In genomic region chr13:91127995-91128394, GRCh38 we compare ENCODE assay signal across 29 cellular contexts.
"Had no signal": no experiment of that assay in that cellular context is flagged by ENCODE, and none has a peak within 500 bp of the region (broad histone marks: within the 10 kb centered on the region; RNA-seq: fewer than 3 reads in every experiment).

No MANE protein-coding gene starts in this region.

- H3K4me1 ChIP-seq: body of pancreas, colonic mucosa had no signal

- H3K27ac Mint-ChIP-seq: activated CD4-positive, alpha-beta memory T cell treated with anti-CD3 and anti-CD28 coated beads, Interleukin-2, amount 10 ng/mL, durations not matched to agents 7 days and 5 days; activated CD4-positive, alpha-beta T cell treated with anti-CD3 and anti-CD28 coated beads, Interleukin-2, amount 10 ng/mL, durations not matched to agents 7 days and 5 days; activated naive CD4-positive, alpha-beta T cell treated with anti-CD3 and anti-CD28 coated beads for 36 hours; activated naive CD4-positive, alpha-beta T cell treated with anti-CD3 and anti-CD28 coated beads, Interleukin-2, amount 50 U/mL, for 24 hours; activated naive CD8-positive, alpha-beta T cell treated with anti-CD3 and anti-CD28 coated beads for 36 hours; activated T-helper 2 cell treated with anti-CD3 and anti-CD28 coated beads, Interferon-gamma antibody, Interleukin-2, Interleukin-4, amounts not matched to agents 10 μg/mL and 5 μg/mL and 100 μg/mL, durations not matched to agents 14 hours and 24 hours and 36 hours; T-helper 17 cell; T-helper 2 cell treated with Interferon-gamma antibody and Interleukin-4, amounts not matched to agents 5 μg/mL and 100 μg/mL, for 36 hours; WTC11 had no signal

- H3K9me3 Mint-ChIP-seq: activated CD4-positive, alpha-beta memory T cell treated with anti-CD3 and anti-CD28 coated beads, Interleukin-2, amount 10 ng/mL, durations not matched to agents 7 days and 5 days; activated CD4-positive, alpha-beta T cell treated with anti-CD3 and anti-CD28 coated beads, Interleukin-2, amount 10 ng/mL, durations not matched to agents 7 days and 5 days; activated naive CD4-positive, alpha-beta T cell treated with anti-CD3 and anti-CD28 coated beads for 36 hours; activated naive CD4-positive, alpha-beta T cell treated with anti-CD3 and anti-CD28 coated beads, Interleukin-2, amount 50 U/mL, for 24 hours; activated naive CD8-positive, alpha-beta T cell treated with anti-CD3 and anti-CD28 coated beads for 36 hours; activated T-cell treated with anti-CD3 and anti-CD28 coated beads, Interleukin-2, amount 50 U/mL, for 4 hours; activated T-helper 2 cell treated with anti-CD3 and anti-CD28 coated beads, Interferon-gamma antibody, Interleukin-2, Interleukin-4, amounts not matched to agents 10 μg/mL and 5 μg/mL and 100 μg/mL, durations not matched to agents 14 hours and 24 hours and 36 hours; T-helper 2 cell treated with Interferon-gamma antibody and Interleukin-4, amounts not matched to agents 5 μg/mL and 100 μg/mL, for 36 hours had no signal

- DNase-seq: activated CD4-positive, alpha-beta memory T cell treated with anti-CD3 and anti-CD28 coated beads, Interleukin-2, amount 10 ng/mL, durations not matched to agents 7 days and 5 days; activated CD4-positive, alpha-beta T cell treated with anti-CD3 and anti-CD28 coated beads for 1 hour; activated CD4-positive, alpha-beta T cell treated with anti-CD3 and anti-CD28 coated beads for 4 hours; activated CD4-positive, alpha-beta T cell treated with anti-CD3 and anti-CD28 coated beads, Interleukin-2, amount 10 ng/mL, durations not matched to agents 7 days and 5 days; activated CD4-positive, alpha-beta T cell treated with anti-CD3 and anti-CD28 coated beads, Interleukin-2, amount 50 U/mL, for 4 hours; activated effector memory CD4-positive, alpha-beta T cell treated with anti-CD3 and anti-CD28 coated beads, Interleukin-2, amount 50 U/mL, for 16 hours; activated naive CD4-positive, alpha-beta T cell treated with anti-CD3 and anti-CD28 coated beads for 36 hours; activated naive CD8-positive, alpha-beta T cell treated with anti-CD3 and anti-CD28 coated beads for 36 hours; activated T-cell treated with anti-CD3 and anti-CD28 coated beads, Interleukin-2, amount 50 U/mL, for 4 hours; amniotic stem cell; anterior cingulate cortex; body of pancreas; caudate nucleus; colonic mucosa; effector CD8-positive, alpha-beta T cell; foreskin fibroblast; head of caudate nucleus; T-helper 1 cell; T-helper 17 cell; T1000 had no signal

- H3K4me3 ChIP-seq: body of pancreas, colonic mucosa had no signal

- H3K36me3 Mint-ChIP-seq: activated naive CD4-positive, alpha-beta T cell treated with anti-CD3 and anti-CD28 coated beads, Interleukin-2, amount 50 U/mL, for 24 hours; activated naive CD8-positive, alpha-beta T cell treated with anti-CD3 and anti-CD28 coated beads for 36 hours had no signal

- H3K27me3 ChIP-seq: body of pancreas, colonic mucosa had no signal

- H3K36me3 ChIP-seq: colonic mucosa had no signal

- H3K9me3 ChIP-seq: body of pancreas, colonic mucosa had no signal

- H3K4me3 Mint-ChIP-seq: activated CD4-positive, alpha-beta memory T cell treated with anti-CD3 and anti-CD28 coated beads, Interleukin-2, amount 10 ng/mL, durations not matched to agents 7 days and 5 days; activated CD4-positive, alpha-beta T cell treated with anti-CD3 and anti-CD28 coated beads, Interleukin-2, amount 10 ng/mL, durations not matched to agents 7 days and 5 days; activated naive CD4-positive, alpha-beta T cell treated with anti-CD3 and anti-CD28 coated beads for 36 hours; activated naive CD4-positive, alpha-beta T cell treated with anti-CD3 and anti-CD28 coated beads, Interleukin-2, amount 50 U/mL, for 24 hours; activated naive CD8-positive, alpha-beta T cell treated with anti-CD3 and anti-CD28 coated beads for 36 hours; activated T-cell treated with anti-CD3 and anti-CD28 coated beads, Interleukin-2, amount 50 U/mL, for 4 hours; T-helper 17 cell; T-helper 2 cell treated with Interferon-gamma antibody and Interleukin-4, amounts not matched to agents 5 μg/mL and 100 μg/mL, for 36 hours; WTC11 had no signal

- H3K27ac ChIP-seq: body of pancreas, colonic mucosa, epithelial cell of prostate, VCaP had no signal

- ATAC-seq: activated T-cell treated with anti-CD3 and anti-CD28 coated beads, Interleukin-2, amount 50 U/mL, for 4 hours; body of pancreas; T-helper 17 cell; WTC11 had no signal

- FAIRE-seq: endometrium, endothelial cell of umbilical vein, frontal cortex had no signal

- H3K4me1 Mint-ChIP-seq: activated CD4-positive, alpha-beta memory T cell treated with anti-CD3 and anti-CD28 coated beads, Interleukin-2, amount 10 ng/mL, durations not matched to agents 7 days and 5 days; activated CD4-positive, alpha-beta T cell treated with anti-CD3 and anti-CD28 coated beads, Interleukin-2, amount 10 ng/mL, durations not matched to agents 7 days and 5 days; activated naive CD4-positive, alpha-beta T cell treated with anti-CD3 and anti-CD28 coated beads, Interleukin-2, amount 50 U/mL, for 24 hours; activated naive CD8-positive, alpha-beta T cell treated with anti-CD3 and anti-CD28 coated beads for 36 hours had no signal
